Comparison of ENCODE assay signal across 1 cellular context in the genomic region with DNA sequence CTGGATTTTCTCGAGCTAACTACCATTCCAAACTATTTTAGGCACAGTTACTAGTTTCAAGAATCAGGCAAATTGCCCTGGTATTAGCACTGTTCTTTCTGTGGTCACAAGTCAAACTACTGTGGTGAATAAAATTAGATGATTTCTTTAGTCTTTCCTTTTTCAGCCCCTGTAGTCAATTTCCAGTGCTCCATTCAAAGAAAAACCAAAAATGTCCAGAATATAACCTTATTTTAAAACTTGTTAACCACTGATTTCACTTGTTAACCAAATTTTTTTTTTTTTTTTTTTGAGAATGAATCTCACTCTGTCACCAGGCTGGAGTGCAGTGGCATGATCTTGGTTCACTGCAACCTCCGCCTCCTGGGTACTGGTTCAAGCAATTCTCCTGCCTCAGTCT.
A peak's percentile ranks its signal among the peaks of the same experiment; 100 is the strongest.
TF ChIP-seq lines count a peak whose summit lies in the region.

No MANE protein-coding gene starts in this region.

TF ChIP-seq in GM12878, 131 proteins besides CTCF, POLR2A, EP300 and RAD21 (continued from another document):
- TF ChIP-seq, protein P1, sequence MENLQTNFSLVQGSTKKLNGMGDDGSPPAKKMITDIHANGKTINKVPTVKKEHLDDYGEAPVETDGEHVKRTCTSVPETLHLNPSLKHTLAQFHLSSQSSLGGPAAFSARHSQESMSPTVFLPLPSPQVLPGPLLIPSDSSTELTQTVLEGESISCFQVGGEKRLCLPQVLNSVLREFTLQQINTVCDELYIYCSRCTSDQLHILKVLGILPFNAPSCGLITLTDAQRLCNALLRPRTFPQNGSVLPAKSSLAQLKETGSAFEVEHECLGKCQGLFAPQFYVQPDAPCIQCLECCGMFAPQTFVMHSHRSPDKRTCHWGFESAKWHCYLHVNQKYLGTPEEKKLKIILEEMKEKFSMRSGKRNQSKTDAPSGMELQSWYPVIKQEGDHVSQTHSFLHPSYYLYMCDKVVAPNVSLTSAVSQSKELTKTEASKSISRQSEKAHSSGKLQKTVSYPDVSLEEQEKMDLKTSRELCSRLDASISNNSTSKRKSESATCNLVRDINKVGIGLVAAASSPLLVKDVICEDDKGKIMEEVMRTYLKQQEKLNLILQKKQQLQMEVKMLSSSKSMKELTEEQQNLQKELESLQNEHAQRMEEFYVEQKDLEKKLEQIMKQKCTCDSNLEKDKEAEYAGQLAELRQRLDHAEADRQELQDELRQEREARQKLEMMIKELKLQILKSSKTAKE (IDR thresholded peaks at IDR 0.05; ENCODE audit: low read depth, poor library complexity, severe bottlenecking) = no peak
- TF ChIP-seq CBX5 (IDR thresholded peaks at IDR 0.05; ENCODE audit: low read depth) (no peak), IKZF2 (IDR thresholded peaks at IDR 0.05) (peak in 1 of 2 experiments; percentile 17; a peak in 1 of 4 replicates), RUNX3 (IDR thresholded peaks at IDR 0.05; ENCODE audit: low read length) (peak; percentile 68), WRNIP1 (IDR thresholded peaks at IDR 0.05; ENCODE audit: borderline replicate concordance, low read depth, low read length) (no peak), MEF2B (IDR thresholded peaks at IDR 0.05; ENCODE audit: partially characterized antibody, poor library complexity, severe bottlenecking) (peak; percentile 47), EED (IDR thresholded peaks at IDR 0.05; ENCODE audit: low read depth) (no peak), CREM (IDR thresholded peaks at IDR 0.05; ENCODE audit: low read depth) (no peak), ZNF384 (IDR thresholded peaks at IDR 0.05; ENCODE audit: borderline replicate concordance, low read depth, low read length) (no peak)
- TF ChIP-seq, protein P2, sequence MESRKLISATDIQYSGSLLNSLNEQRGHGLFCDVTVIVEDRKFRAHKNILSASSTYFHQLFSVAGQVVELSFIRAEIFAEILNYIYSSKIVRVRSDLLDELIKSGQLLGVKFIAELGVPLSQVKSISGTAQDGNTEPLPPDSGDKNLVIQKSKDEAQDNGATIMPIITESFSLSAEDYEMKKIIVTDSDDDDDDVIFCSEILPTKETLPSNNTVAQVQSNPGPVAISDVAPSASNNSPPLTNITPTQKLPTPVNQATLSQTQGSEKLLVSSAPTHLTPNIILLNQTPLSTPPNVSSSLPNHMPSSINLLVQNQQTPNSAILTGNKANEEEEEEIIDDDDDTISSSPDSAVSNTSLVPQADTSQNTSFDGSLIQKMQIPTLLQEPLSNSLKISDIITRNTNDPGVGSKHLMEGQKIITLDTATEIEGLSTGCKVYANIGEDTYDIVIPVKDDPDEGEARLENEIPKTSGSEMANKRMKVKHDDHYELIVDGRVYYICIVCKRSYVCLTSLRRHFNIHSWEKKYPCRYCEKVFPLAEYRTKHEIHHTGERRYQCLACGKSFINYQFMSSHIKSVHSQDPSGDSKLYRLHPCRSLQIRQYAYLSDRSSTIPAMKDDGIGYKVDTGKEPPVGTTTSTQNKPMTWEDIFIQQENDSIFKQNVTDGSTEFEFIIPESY (IDR thresholded peaks at IDR 0.05) = no peak
- TF ChIP-seq, protein P3, sequence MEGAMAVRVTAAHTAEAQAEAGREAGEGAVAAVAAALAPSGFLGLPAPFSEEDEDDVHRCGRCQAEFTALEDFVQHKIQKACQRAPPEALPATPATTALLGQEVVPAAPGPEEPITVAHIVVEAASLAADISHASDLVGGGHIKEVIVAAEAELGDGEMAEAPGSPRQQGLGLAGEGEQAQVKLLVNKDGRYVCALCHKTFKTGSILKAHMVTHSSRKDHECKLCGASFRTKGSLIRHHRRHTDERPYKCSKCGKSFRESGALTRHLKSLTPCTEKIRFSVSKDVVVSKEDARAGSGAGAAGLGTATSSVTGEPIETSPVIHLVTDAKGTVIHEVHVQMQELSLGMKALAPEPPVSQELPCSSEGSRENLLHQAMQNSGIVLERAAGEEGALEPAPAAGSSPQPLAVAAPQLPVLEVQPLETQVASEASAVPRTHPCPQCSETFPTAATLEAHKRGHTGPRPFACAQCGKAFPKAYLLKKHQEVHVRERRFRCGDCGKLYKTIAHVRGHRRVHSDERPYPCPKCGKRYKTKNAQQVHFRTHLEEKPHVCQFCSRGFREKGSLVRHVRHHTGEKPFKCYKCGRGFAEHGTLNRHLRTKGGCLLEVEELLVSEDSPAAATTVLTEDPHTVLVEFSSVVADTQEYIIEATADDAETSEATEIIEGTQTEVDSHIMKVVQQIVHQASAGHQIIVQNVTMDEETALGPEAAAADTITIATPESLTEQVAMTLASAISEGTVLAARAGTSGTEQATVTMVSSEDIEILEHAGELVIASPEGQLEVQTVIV (IDR thresholded peaks at IDR 0.05; ENCODE audit: borderline replicate concordance, partially characterized antibody) = no peak
- TF ChIP-seq, protein P4, sequence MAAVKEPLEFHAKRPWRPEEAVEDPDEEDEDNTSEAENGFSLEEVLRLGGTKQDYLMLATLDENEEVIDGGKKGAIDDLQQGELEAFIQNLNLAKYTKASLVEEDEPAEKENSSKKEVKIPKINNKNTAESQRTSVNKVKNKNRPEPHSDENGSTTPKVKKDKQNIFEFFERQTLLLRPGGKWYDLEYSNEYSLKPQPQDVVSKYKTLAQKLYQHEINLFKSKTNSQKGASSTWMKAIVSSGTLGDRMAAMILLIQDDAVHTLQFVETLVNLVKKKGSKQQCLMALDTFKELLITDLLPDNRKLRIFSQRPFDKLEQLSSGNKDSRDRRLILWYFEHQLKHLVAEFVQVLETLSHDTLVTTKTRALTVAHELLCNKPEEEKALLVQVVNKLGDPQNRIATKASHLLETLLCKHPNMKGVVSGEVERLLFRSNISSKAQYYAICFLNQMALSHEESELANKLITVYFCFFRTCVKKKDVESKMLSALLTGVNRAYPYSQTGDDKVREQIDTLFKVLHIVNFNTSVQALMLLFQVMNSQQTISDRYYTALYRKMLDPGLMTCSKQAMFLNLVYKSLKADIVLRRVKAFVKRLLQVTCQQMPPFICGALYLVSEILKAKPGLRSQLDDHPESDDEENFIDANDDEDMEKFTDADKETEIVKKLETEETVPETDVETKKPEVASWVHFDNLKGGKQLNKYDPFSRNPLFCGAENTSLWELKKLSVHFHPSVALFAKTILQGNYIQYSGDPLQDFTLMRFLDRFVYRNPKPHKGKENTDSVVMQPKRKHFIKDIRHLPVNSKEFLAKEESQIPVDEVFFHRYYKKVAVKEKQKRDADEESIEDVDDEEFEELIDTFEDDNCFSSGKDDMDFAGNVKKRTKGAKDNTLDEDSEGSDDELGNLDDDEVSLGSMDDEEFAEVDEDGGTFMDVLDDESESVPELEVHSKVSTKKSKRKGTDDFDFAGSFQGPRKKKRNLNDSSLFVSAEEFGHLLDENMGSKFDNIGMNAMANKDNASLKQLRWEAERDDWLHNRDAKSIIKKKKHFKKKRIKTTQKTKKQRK (IDR thresholded peaks at IDR 0.05; ENCODE audit: low read depth, low read length) = no peak
